ENCODE assay signal across 26 cellular contexts in the genomic region with DNA sequence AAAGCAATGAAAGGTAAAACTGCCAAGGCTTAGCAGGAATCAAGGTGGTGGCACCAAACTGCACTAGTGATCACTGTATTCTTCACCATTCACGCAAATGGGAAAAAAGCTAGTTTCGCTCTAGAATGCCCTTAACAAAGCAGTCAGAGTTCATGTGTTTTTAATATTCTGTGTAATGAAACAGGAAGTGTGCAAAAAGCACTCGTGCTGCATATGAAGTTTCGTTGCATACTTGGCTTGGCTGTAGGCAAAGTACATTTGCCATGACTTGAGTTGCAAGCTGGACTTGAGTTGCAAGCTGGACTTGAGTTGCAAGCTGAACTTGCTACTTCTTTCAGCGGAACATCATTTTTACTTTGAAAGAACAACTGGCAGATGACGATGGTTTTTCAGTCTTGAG. TPM values are rescaled to one million over a fixed set of nuclear protein-coding genes. Genes with fewer than 3 reads are reported as not detected.
DNase-seq lines count a peak whose midpoint lies in the region; ATAC-seq and TF ChIP-seq lines count a peak whose summit lies in the region.
"Had no signal": no experiment of that assay in that cellular context is flagged by ENCODE, and none has a peak within 500 bp of the region (broad histone marks: within the 10 kb centered on the region; RNA-seq: fewer than 3 reads in every experiment).

No MANE protein-coding gene starts in this region.

- H3K4me1 ChIP-seq in OCI-LY7 (ENCODE audit: insufficient read depth, low read length, poor library complexity, severe bottlenecking) (no peaks in the 10 kb centered on the region), body of pancreas (no peaks in the 10 kb centered on the region)
- H3K4me1 ChIP-seq: gastroesophageal sphincter, upper lobe of right lung had no signal

- H3K27ac ChIP-seq in OCI-LY7 (ENCODE audit: low read depth, low read length, poor library complexity, severe bottlenecking), result no peak overlapping the region
- no peak overlapping the region for H3K27ac ChIP-seq in body of pancreas
- H3K27ac ChIP-seq: cardiac muscle cell, epithelial cell of prostate, gastroesophageal sphincter, SK-N-MC, upper lobe of right lung had no signal

- H3K4me3 ChIP-seq in OCI-LY7 (ENCODE audit: low read depth, low read length, poor library complexity, severe bottlenecking) (no peak overlapping the region), body of pancreas (no peak overlapping the region)
- H3K4me3 ChIP-seq: cardiac muscle cell, gastroesophageal sphincter, SK-N-MC, upper lobe of right lung had no signal

- TF ChIP-seq POLR2A in body of pancreas (IDR thresholded peaks at IDR 0.05), result no peak

- H3K9me3 ChIP-seq in OCI-LY7 (ENCODE audit: low read length), result no peaks in the 10 kb centered on the region
- no peaks in the 10 kb centered on the region for H3K9me3 ChIP-seq in body of pancreas
- H3K9me3 ChIP-seq: gastroesophageal sphincter, upper lobe of right lung had no signal

- POLR2A ChIA-PET in OCI-LY7 (lab: Charles Lee), result no interaction called here

- CTCF ChIA-PET in OCI-LY7 (lab: Charles Lee; ENCODE audit: unreplicated experiment), result no interaction called here

- intact Hi-C loops in OCI-LY7 (cut with micrococcal nuclease; ENCODE audit: unreplicated experiment), result no loop called here
- intact Hi-C loops in body of pancreas (cut with DNase I), result no loop called here

- H3K4me2 ChIP-seq in OCI-LY7 (ENCODE audit: low read length), result peak overlapping the region; percentile 24; the same call in 1 of the 2 replicates

- 75 to 82% methylated on average over 6 of the region's 6 CpGs for WGBS in body of pancreas, 2 donors

- no peaks in the 10 kb centered on the region for H3K9me2 ChIP-seq in OCI-LY7 (ENCODE audit: insufficient read depth, low read length)

- ATAC-seq in GM18511 (IDR thresholded peaks at IDR 0.05; ENCODE audit: unreplicated experiment), result peak; percentile 83
- ATAC-seq in HG02885 (IDR thresholded peaks at IDR 0.05; ENCODE audit: poor library complexity, unreplicated experiment), result peak; percentile 47
- no peak for ATAC-seq in body of pancreas
- ATAC-seq in GM19023 (IDR thresholded peaks at IDR 0.05; ENCODE audit: unreplicated experiment), result no peak
- ATAC-seq: activated CD8-positive, alpha-beta T cell treated with anti-CD3 and anti-CD28 coated beads for 36 hours; gastroesophageal sphincter; upper lobe of right lung had no signal

- no peak for DNase-seq in OCI-LY7 (ENCODE audit: low spot score)
- DNase-seq in germinal center (ENCODE audit: low spot score), result peak; percentile 46
- DNase-seq in GM03348 (ENCODE audit: low spot score), result no peak
- DNase-seq in body of pancreas, result no peak
- DNase-seq in DMS79 (lab: John Stamatoyannopoulos, UW), result no peak
- DNase-seq: activated B cell treated with CpG ODN at 0.5 μM for 24 hours; activated CD8-positive, alpha-beta T cell treated with anti-CD3 and anti-CD28 coated beads for 36 hours; activated naive CD4-positive, alpha-beta T cell treated with Interleukin-2 at 50 U/mL for 16 hours; amygdala; CD8-positive, alpha-beta memory T cell; mammary epithelial cell; NCI-H1930; NCI-H446; upper lobe of right lung had no signal

- no peaks in the 10 kb centered on the region for H4K20me1 ChIP-seq in OCI-LY7 (ENCODE audit: insufficient read depth, low read length)

- no peaks in the 10 kb centered on the region for H3K79me2 ChIP-seq in OCI-LY7 (ENCODE audit: insufficient read depth, low read depth, low read length)

- TF ChIP-seq CTCF in OCI-LY7 (conservative IDR thresholded peaks at IDR 0.05; ENCODE audit: low read length) (no peak), body of pancreas (IDR thresholded peaks at IDR 0.05) (no peak)

- no TSS peak for BruUV-seq in OCI-LY7 (replicated peaks; lab: Mats Ljungman, UMichigan)

- H3K36me3 ChIP-seq in OCI-LY7 (ENCODE audit: insufficient read depth, low read length) (no peaks in the 10 kb centered on the region), body of pancreas (replicated peaks in 1 of 2; ENCODE audit: insufficient read depth in 1 of 2, low read depth in 2 of 2) (no peaks in the 10 kb centered on the region)
- H3K36me3 ChIP-seq: cardiac muscle cell, gastroesophageal sphincter, upper lobe of right lung had no signal

- no peaks in the 10 kb centered on the region for H3K27me3 ChIP-seq in body of pancreas
- H3K27me3 ChIP-seq: cardiac muscle cell, gastroesophageal sphincter, upper lobe of right lung had no signal

- H2AFZ ChIP-seq in OCI-LY7 (ENCODE audit: low read length), result 0 out of 2 replicates have a peak overlapping the region, but pooled peaks have one; percentile 12

RNA-seq across cellular contexts. Expression of a gene that starts 55.4 kb away (rescaled TPM):
- not detected in 2 replicates for total RNA-seq in OCI-LY7 (2014; rRNA removed; shearing (Covaris generic))
- total RNA-seq in OCI-LY7 (2022), result not detected in 2 replicates
- total RNA-seq in body of pancreas, result not detected
- total RNA-seq: activated B cell treated with CpG ODN at 0.5 μM for 24 hours; activated CD8-positive, alpha-beta T cell treated with anti-CD3 and anti-CD28 coated beads for 36 hours; cardiac muscle cell; CD8-positive, alpha-beta memory T cell; Daoy; gastroesophageal sphincter; kidney epithelial cell; mammary epithelial cell; omental fat pad; RPMI7951; subcutaneous adipose tissue; upper lobe of right lung had no signal

Comparison
In these comparisons a context has a peak if more than half of its experiments do, and no peak if none do; other contexts are left out.
1. ATAC-seq: peak in GM18511 (single experiment) and HG02885 (single experiment); none in body of pancreas (single experiment) and GM19023 (single experiment).